ENCODE assay signal across 8 cellular contexts in the genomic region with DNA sequence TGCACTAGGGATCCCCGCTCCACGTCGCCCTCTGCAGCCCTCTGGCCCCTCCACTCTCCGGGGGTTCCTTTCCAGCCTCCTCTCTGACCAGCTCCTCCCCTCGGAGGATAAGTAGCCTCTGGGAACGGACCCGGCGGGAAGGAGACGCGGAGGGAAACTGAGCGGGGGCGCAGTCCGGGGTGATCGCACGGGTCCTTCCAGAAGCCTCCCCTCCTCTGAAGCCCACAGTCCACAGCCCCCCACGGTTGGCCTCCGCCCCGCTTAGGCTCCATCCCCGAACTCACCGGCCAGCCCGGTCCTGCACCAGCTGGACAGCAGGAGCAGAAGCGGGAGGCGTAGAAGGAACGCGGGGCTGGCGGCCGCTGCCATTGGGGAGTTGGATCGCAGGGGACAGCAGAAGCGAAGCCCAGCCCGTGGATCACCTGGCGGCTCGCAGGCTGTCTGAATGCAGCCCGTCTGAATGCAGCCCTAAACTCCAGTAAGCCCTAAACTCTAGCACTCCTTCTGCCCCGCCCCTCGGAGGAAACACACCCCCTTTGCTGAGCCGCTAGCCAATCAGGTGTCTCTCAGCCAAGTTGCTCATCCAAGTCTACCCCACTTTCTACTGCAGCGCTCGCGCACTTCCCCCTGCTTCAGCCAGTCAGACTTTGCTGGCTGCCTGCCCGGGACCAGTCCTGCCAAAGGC. TPM values are rescaled to one million over a fixed set of nuclear protein-coding genes. Genes with fewer than 3 reads are reported as not detected.
A peak's percentile ranks its signal among the peaks of the same experiment; 100 is the strongest.
DNase-seq lines count a peak whose midpoint lies in the region; ATAC-seq and TF ChIP-seq lines count a peak whose summit lies in the region.

A gene with protein sequence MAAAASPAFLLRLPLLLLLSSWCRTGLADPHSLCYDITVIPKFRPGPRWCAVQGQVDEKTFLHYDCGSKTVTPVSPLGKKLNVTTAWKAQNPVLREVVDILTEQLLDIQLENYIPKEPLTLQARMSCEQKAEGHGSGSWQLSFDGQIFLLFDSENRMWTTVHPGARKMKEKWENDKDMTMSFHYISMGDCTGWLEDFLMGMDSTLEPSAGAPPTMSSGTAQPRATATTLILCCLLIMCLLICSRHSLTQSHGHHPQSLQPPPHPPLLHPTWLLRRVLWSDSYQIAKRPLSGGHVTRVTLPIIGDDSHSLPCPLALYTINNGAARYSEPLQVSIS (minus strand): TSS at position 480 of the 685 bp plus-strand sequence. CDS start 111 bp downstream, at position 369.

- CTCF ChIA-PET in activated CD4-positive, alpha-beta memory T cell treated with anti-CD3 and anti-CD28 coated beads for 36 hours (lab: Charles Lee) = no interaction called here

- no peaks in the 10 kb centered on the region; the same call in 1 of the 2 replicates for H3K4me1 ChIP-seq in HAP-1

- H3K4me1 Mint-ChIP-seq in activated CD4-positive, alpha-beta memory T cell treated with anti-CD3 and anti-CD28 coated beads for 36 hours (ENCODE audit: low read depth) = peaks cover 26% of the 10 kb centered on the region

- H3K27me3 Mint-ChIP-seq in activated CD4-positive, alpha-beta memory T cell treated with anti-CD3 and anti-CD28 coated beads for 36 hours = peaks cover 64% of the 10 kb centered on the region

- peak within 1 kb of the TSS; percentile 75 for H3K4me3 Mint-ChIP-seq in activated CD4-positive, alpha-beta memory T cell treated with anti-CD3 and anti-CD28 coated beads for 36 hours

- H3K27me3 ChIP-seq in HAP-1 (ENCODE audit: low read depth) (no peaks in the 10 kb centered on the region), dorsolateral prefrontal cortex (peaks cover 0 to 65% (median 10%) of the 10 kb centered on the region in 45 donors)

- DNase-seq in AG09309 (ENCODE audit: low read depth) = peak; percentile 83
- peak; percentile 94 to 96 for DNase-seq in HAP-1 (ENCODE audit: low spot score in 2 of 2)
- peak; percentile 71 for DNase-seq in NCI-H524 treated with DMSO at 0.1 percent for 48 hours (lab: John Stamatoyannopoulos, UW)
- DNase-seq in activated CD4-positive, alpha-beta memory T cell treated with anti-CD3 and anti-CD28 coated beads for 36 hours = peak; percentile 91
- DNase-seq in dorsolateral prefrontal cortex = peak; percentile 38 to 85 (median 74)
- DNase-seq in left lobe of liver (ENCODE audit: low spot score) = peak; percentile 84
- peak; percentile 74 to 83 for DNase-seq in stimulated activated CD4-positive, alpha-beta T cell treated with anti-CD3 and anti-CD28 coated beads, Interleukin-15, amount 100 ng/mL, for 48 hours (ENCODE audit: low read depth in 2 of 2)

- no peak within 1 kb of the TSS for H3K27ac Mint-ChIP-seq in activated CD4-positive, alpha-beta memory T cell treated with anti-CD3 and anti-CD28 coated beads for 36 hours

- peak within 1 kb of the TSS; percentile 59 for H3K4me3 ChIP-seq in AG09309 (ENCODE audit: control insufficient read depth, low read depth, low read length)
- H3K4me3 ChIP-seq in HAP-1 = peak within 1 kb of the TSS; percentile 43
- peak within 1 kb of the TSS; percentile 23 to 75 (median 51) for H3K4me3 ChIP-seq in dorsolateral prefrontal cortex

- H3K9me3 Mint-ChIP-seq in activated CD4-positive, alpha-beta memory T cell treated with anti-CD3 and anti-CD28 coated beads for 36 hours = no peaks in the 10 kb centered on the region

- intact Hi-C loops in activated CD4-positive, alpha-beta memory T cell treated with anti-CD3 and anti-CD28 coated beads for 36 hours (cut with micrococcal nuclease) = loop anchor here (5.0 kb wide), 2 partner anchors 205 to 375 kb away; a partner anchor contains a TSS
- intact Hi-C loops in dorsolateral prefrontal cortex (cut with DNase I) = loop anchor here (5.0 to 10.0 kb wide), 4 partner anchors 55 to 378 kb away; a partner anchor contains a TSS

- ATAC-seq in left lobe of liver (peak; percentile 82), HG03045 (IDR thresholded peaks at IDR 0.05; ENCODE audit: unreplicated experiment) (no peak)

- no peaks in the 10 kb centered on the region for H3K36me3 Mint-ChIP-seq in activated CD4-positive, alpha-beta memory T cell treated with anti-CD3 and anti-CD28 coated beads for 36 hours

- in situ Hi-C loops in HAP-1 (cut with MboI; ENCODE audit: low sequenced_read_pairs) = loop anchor here (10.0 to 25.0 kb wide), 2 partner anchors 208 to 860 kb away; a partner anchor contains a TSS

- POLR2A ChIA-PET in activated CD4-positive, alpha-beta memory T cell treated with anti-CD3 and anti-CD28 coated beads for 36 hours (lab: Charles Lee) = no interaction called here

- no peaks in the 10 kb centered on the region for H3K36me3 ChIP-seq in HAP-1 (replicated peaks)

- H3K9me3 ChIP-seq in HAP-1 = no peaks in the 10 kb centered on the region

- H3K27ac ChIP-seq in dorsolateral prefrontal cortex = no peak within 1 kb of the TSS

- TF ChIP-seq CTCF in AG09309 (IDR thresholded peaks at IDR 0.05; ENCODE audit: control insufficient read depth, insufficient read depth, low read depth, low read length, missing control alignments) (no peak), dorsolateral prefrontal cortex (IDR thresholded peaks at IDR 0.05 in 54 of 56, conservative IDR thresholded peaks at IDR 0.05 in 2 of 56; ENCODE audit: low read depth in 1 of 56, partially characterized antibody in 56 of 56) (peak in 2 of 56 donors; percentile 12 to 18)

RNA-seq across cellular contexts. Expression of the gene that starts here (rescaled TPM):
- not detected for total RNA-seq in activated CD4-positive, alpha-beta memory T cell treated with anti-CD3 and anti-CD28 coated beads for 36 hours
- total RNA-seq in dorsolateral prefrontal cortex (1 to 10 TPM in 2 of 120 experiments, under 1 TPM in 15, not detected in 103; 0.42 to 1.3 (median 0.59) TPM), left lobe of liver (not detected)

Comparison
In these comparisons a context has a peak if more than half of its experiments do, and no peak if none do; other contexts are left out.
1. Peak in DNase-seq in activated CD4-positive, alpha-beta memory T cell treated with anti-CD3 and anti-CD28 coated beads for 36 hours; RNA of the gene not detected or under 1 TPM.
2. Peak in DNase-seq and ATAC-seq in left lobe of liver; RNA of the gene not detected or under 1 TPM.